Comparison of ENCODE assay signal across 8 cellular contexts in genomic region chr5:75611324-75612210, GRCh38. TPM values are rescaled to one million over a fixed set of nuclear protein-coding genes. Genes with fewer than 3 reads are reported as not detected.
DNase-seq lines count a peak whose midpoint lies in the region; ATAC-seq and TF ChIP-seq lines count a peak whose summit lies in the region.

Gene ANKDD1B, plus strand, starts transcription at chr5:75611453. Its CDS starts 182 bp downstream, at chr5:75611635.

- DNase-seq in AG09309 (ENCODE audit: low read depth): no peak
- DNase-seq in dermis blood vessel endothelial cell: peak; percentile 51
- DNase-seq in right lobe of liver: peak in 2 of 3 donors; percentile 41 to 58
- DNase-seq in activated effector memory CD4-positive, alpha-beta T cell treated with anti-CD3 and anti-CD28 coated beads, Interleukin-2, amount 50 U/mL, for 16 hours: no peak
- no peak for DNase-seq in AML-193 (lab: John Stamatoyannopoulos, UW)
- DNase-seq in NCI-H1092 (lab: John Stamatoyannopoulos, UW): no peak

- TF ChIP-seq POLR2A in right lobe of liver (IDR thresholded peaks at IDR 0.05): no peak

- H3K9me3 ChIP-seq in right lobe of liver (no peaks in the 10 kb centered on the region), subcutaneous abdominal adipose tissue (ENCODE audit: control insufficient read depth in 5 of 5, low read length in 5 of 5) (no peaks in the 10 kb centered on the region)

- ATAC-seq in HG02759 (IDR thresholded peaks at IDR 0.05; ENCODE audit: unreplicated experiment) (peak; percentile 59), right lobe of liver (peak; percentile 68 to 74 (median 71))

- WGBS in right lobe of liver (ENCODE audit: insufficient coverage, low coverage, low lambda C conversion rate, missing lambda C conversion rate): 5% methylated on average over 16 of the region's 52 CpGs

- H3K36me3 ChIP-seq in right lobe of liver (no peaks in the 10 kb centered on the region), subcutaneous abdominal adipose tissue (ENCODE audit: control insufficient read depth in 5 of 5, insufficient read depth in 5 of 5, low read length in 5 of 5) (no peaks in the 10 kb centered on the region)

- H3K27ac ChIP-seq in right lobe of liver (peak within 1 kb of the TSS in 1 of 3 donors; percentile 43), subcutaneous abdominal adipose tissue (ENCODE audit: low read depth, low read length) (no peak within 1 kb of the TSS)

- H3K9ac ChIP-seq in subcutaneous abdominal adipose tissue (ENCODE audit: low read length in 5 of 5): peak within 1 kb of the TSS in 4 of 5 donors; percentile 57 to 73 (median 62)

- H3K27me3 ChIP-seq in right lobe of liver: no peaks in the 10 kb centered on the region
- H3K27me3 ChIP-seq in subcutaneous abdominal adipose tissue (ENCODE audit: control insufficient read depth in 5 of 5, insufficient read depth in 4 of 5, low read length in 5 of 5): no peaks in the 10 kb centered on the region

- peak within 1 kb of the TSS; percentile 47 for H3K4me3 ChIP-seq in AG09309 (ENCODE audit: control insufficient read depth, low read depth, low read length)
- peak within 1 kb of the TSS; percentile 51 to 60 (median 56) for H3K4me3 ChIP-seq in right lobe of liver
- H3K4me3 ChIP-seq in subcutaneous abdominal adipose tissue (ENCODE audit: low read depth in 1 of 5, low read length in 5 of 5): peak within 1 kb of the TSS; percentile 52 to 75 (median 66)

- H3K4me1 ChIP-seq in right lobe of liver: peaks cover 0 to 9% (median 0%) of the 10 kb centered on the region in 4 donors
- peaks cover 0 to 17% (median 14%) of the 10 kb centered on the region in 5 donors for H3K4me1 ChIP-seq in subcutaneous abdominal adipose tissue (ENCODE audit: control insufficient read depth in 5 of 5, insufficient read depth in 5 of 5, low read length in 5 of 5)

- intact Hi-C loops in right lobe of liver (cut with DNase I): no loop called here

- TF ChIP-seq CTCF in AG09309 (IDR thresholded peaks at IDR 0.05; ENCODE audit: control insufficient read depth, insufficient read depth, low read depth, low read length, missing control alignments): no peak
- no peak for TF ChIP-seq CTCF in right lobe of liver (IDR thresholded peaks at IDR 0.05)

RNA-seq across cellular contexts. Expression of gene ANKDD1B, which starts in this region (rescaled TPM):
- total RNA-seq in dermis blood vessel endothelial cell: 0.68 and 1.1 TPM in 2 replicates
- under 1 TPM in 2 of 6 experiments, not detected in 4; 0.17 to 0.26 TPM for total RNA-seq in right lobe of liver

Comparison
In these comparisons a context has a peak if more than half of its experiments do, and no peak if none do; other contexts are left out.
1. Peak in DNase-seq, ATAC-seq and H3K4me3 ChIP-seq in right lobe of liver; RNA of the gene not detected or under 1 TPM.